In genomic region chr5:154762700-154763099, GRCh38 we compare ENCODE assay signal across 27 cellular contexts. TPM values are rescaled to one million over a fixed set of nuclear protein-coding genes. Genes with fewer than 3 reads are reported as not detected.
A peak's percentile ranks its signal among the peaks of the same experiment; 100 is the strongest.
DNase-seq lines count a peak whose midpoint lies in the region; ATAC-seq and TF ChIP-seq lines count a peak whose summit lies in the region.
"Had no signal": no experiment of that assay in that cellular context is flagged by ENCODE, and none has a peak within 500 bp of the region (broad histone marks: within the 10 kb centered on the region; RNA-seq: fewer than 3 reads in every experiment).

No MANE protein-coding gene starts in this region.

- TF ChIP-seq CTCF in activated CD8-positive, alpha-beta T cell treated with anti-CD3 and anti-CD28 coated beads for 36 hours (IDR thresholded peaks at IDR 0.05) = no peak
- no peak for TF ChIP-seq CTCF in CD4-positive, alpha-beta T cell (IDR thresholded peaks at IDR 0.05)

- H3K9ac ChIP-seq in mesendoderm (ENCODE audit: low read length) = no peak overlapping the region

- H3K18ac ChIP-seq in mesendoderm (ENCODE audit: low read length) = no peak overlapping the region

- H3K4me1 Mint-ChIP-seq in activated CD8-positive, alpha-beta T cell treated with anti-CD3 and anti-CD28 coated beads for 36 hours (ENCODE audit: low read depth) = peaks cover 83% of the 10 kb centered on the region
- H3K4me1 Mint-ChIP-seq in activated CD8-positive, alpha-beta T cell treated with anti-CD3 and anti-CD28 coated beads, Interleukin-2, amount 10 ng/mL, durations not matched to agents 7 days and 5 days (ENCODE audit: low read depth) = peaks cover 80% of the 10 kb centered on the region
- peaks cover 81% of the 10 kb centered on the region for H3K4me1 Mint-ChIP-seq in CD4-positive, alpha-beta T cell (ENCODE audit: low read depth)

- H3K4ac ChIP-seq in mesendoderm (ENCODE audit: low read depth, low read length) = no peak overlapping the region

- no peak overlapping the region for H3K4me3 ChIP-seq in mesendoderm (ENCODE audit: low read length)
- H3K4me3 ChIP-seq: A549, coronary artery, ovary had no signal

- H3K79me1 ChIP-seq in mesendoderm (ENCODE audit: low read length) = peaks cover 2% of the 10 kb centered on the region

- H3K4me1 ChIP-seq in mesendoderm (ENCODE audit: control insufficient read depth, low read depth, low read length) = peaks cover 22% of the 10 kb centered on the region

- H4K5ac ChIP-seq in mesendoderm (ENCODE audit: low read length) = no peak overlapping the region

- peak overlapping the region; percentile 4 for H3K56ac ChIP-seq in mesendoderm (ENCODE audit: low read length)

- no peaks in the 10 kb centered on the region for H3K27me3 ChIP-seq in CD4-positive, alpha-beta T cell (ENCODE audit: control insufficient read depth, insufficient read depth, low read length)
- no peaks in the 10 kb centered on the region for H3K27me3 ChIP-seq in mesendoderm (ENCODE audit: insufficient read depth, low read length, poor library complexity)
- H3K27me3 ChIP-seq: foreskin keratinocyte, ovary had no signal

- no peak overlapping the region for H3K4me2 ChIP-seq in mesendoderm (ENCODE audit: low read length)
- H3K4me2 ChIP-seq: A549 had no signal

- WGBS in mesendoderm (ENCODE audit: extremely low coverage, insufficient coverage, low lambda C conversion rate) = no CpG with 5 or more reads among the region's 1 CpG

- no peaks in the 10 kb centered on the region for H3K9me3 ChIP-seq in CD4-positive, alpha-beta T cell (ENCODE audit: control insufficient read depth, low read length)
- H3K9me3 ChIP-seq: A549, ovary had no signal

- no peak overlapping the region for H2BK120ac ChIP-seq in mesendoderm (ENCODE audit: low read depth, low read length)

- DNase-seq in activated CD8-positive, alpha-beta T cell treated with anti-CD3 and anti-CD28 coated beads for 36 hours = no peak
- DNase-seq in activated CD8-positive, alpha-beta T cell treated with anti-CD3 and anti-CD28 coated beads, Interleukin-2, amount 10 ng/mL, durations not matched to agents 7 days and 5 days = no peak
- DNase-seq in CD4-positive, alpha-beta T cell = no peak
- DNase-seq in mesendoderm = no peak
- DNase-seq in NCI-H82 (lab: John Stamatoyannopoulos, UW) = no peak
- DNase-seq: activated CD8-positive, alpha-beta memory T cell treated with anti-CD3 and anti-CD28 coated beads for 24 hours; amygdala; Calu3; effector memory CD8-positive, alpha-beta T cell; foreskin keratinocyte; H9; left cardiac atrium; NCI-H1105; NCI-H2029; NCI-H69; ovary had no signal

- no peak overlapping the region for H2BK15ac ChIP-seq in mesendoderm (replicated peaks; ENCODE audit: low read depth)

- no peak for ATAC-seq in activated CD8-positive, alpha-beta T cell treated with anti-CD3 and anti-CD28 coated beads for 36 hours
- ATAC-seq in activated CD8-positive, alpha-beta T cell treated with anti-CD3 and anti-CD28 coated beads, Interleukin-2, amount 10 ng/mL, durations not matched to agents 7 days and 5 days = no peak
- ATAC-seq in CD4-positive, alpha-beta T cell (ENCODE audit: poor library complexity) = no peak
- ATAC-seq in SK-N-SH treated with all-trans-retinoic acid at 6 μM for 48 hours (no peak), GM19452 (IDR thresholded peaks at IDR 0.05; ENCODE audit: unreplicated experiment) (no peak), HG02870 (IDR thresholded peaks at IDR 0.05; ENCODE audit: unreplicated experiment) (no peak)
- ATAC-seq: A549; effector memory CD8-positive, alpha-beta T cell; esophagus mucosa; foreskin keratinocyte; HepG2 had no signal

- H3K27me3 Mint-ChIP-seq in activated CD8-positive, alpha-beta T cell treated with anti-CD3 and anti-CD28 coated beads for 36 hours = no peaks in the 10 kb centered on the region
- H3K27me3 Mint-ChIP-seq in activated CD8-positive, alpha-beta T cell treated with anti-CD3 and anti-CD28 coated beads, Interleukin-2, amount 10 ng/mL, durations not matched to agents 7 days and 5 days (ENCODE audit: low read depth) = no peaks in the 10 kb centered on the region
- no peaks in the 10 kb centered on the region for H3K27me3 Mint-ChIP-seq in CD4-positive, alpha-beta T cell
- H3K27me3 Mint-ChIP-seq: effector memory CD8-positive, alpha-beta T cell; memory B cell had no signal

- H2AK5ac ChIP-seq in mesendoderm (ENCODE audit: low read length) = no peak overlapping the region

- H3K36me3 Mint-ChIP-seq in activated CD8-positive, alpha-beta T cell treated with anti-CD3 and anti-CD28 coated beads for 36 hours (ENCODE audit: low read depth) = peaks cover 35% of the 10 kb centered on the region
- H3K36me3 Mint-ChIP-seq in activated CD8-positive, alpha-beta T cell treated with anti-CD3 and anti-CD28 coated beads, Interleukin-2, amount 10 ng/mL, durations not matched to agents 7 days and 5 days (ENCODE audit: low read depth) = peaks cover 21% of the 10 kb centered on the region
- peaks cover 5% of the 10 kb centered on the region for H3K36me3 Mint-ChIP-seq in CD4-positive, alpha-beta T cell (ENCODE audit: low read depth)

- no peak overlapping the region for H3K27ac ChIP-seq in CD4-positive, alpha-beta T cell (ENCODE audit: low read depth, low read length)
- no peak overlapping the region for H3K27ac ChIP-seq in mesendoderm (ENCODE audit: low read depth, low read length)
- H3K27ac ChIP-seq: A549, coronary artery, foreskin keratinocyte, HL-60, ovary, VCaP had no signal

- H2BK5ac ChIP-seq in mesendoderm (ENCODE audit: low read length) = no peak overlapping the region

- POLR2A ChIA-PET in activated CD8-positive, alpha-beta T cell treated with anti-CD3 and anti-CD28 coated beads for 36 hours (lab: Charles Lee) = interaction anchor here (0.7 to 1.0 kb wide), 3 partner anchors 14 to 18 kb away, joined by 3 read pairs; no protein-coding TSS in a partner anchor
- POLR2A ChIA-PET in activated CD8-positive, alpha-beta T cell treated with anti-CD3 and anti-CD28 coated beads, Interleukin-2, amount 10 ng/mL, durations not matched to agents 7 days and 5 days (lab: Charles Lee) = interaction anchor here (0.6 kb wide), 1 partner anchor 51 kb away, joined by 3 read pairs; no protein-coding TSS in a partner anchor
- POLR2A ChIA-PET in CD4-positive, alpha-beta T cell (lab: Charles Lee) = no interaction called here

- H3K9me3 Mint-ChIP-seq in activated CD8-positive, alpha-beta T cell treated with anti-CD3 and anti-CD28 coated beads for 36 hours = no peaks in the 10 kb centered on the region
- no peaks in the 10 kb centered on the region for H3K9me3 Mint-ChIP-seq in activated CD8-positive, alpha-beta T cell treated with anti-CD3 and anti-CD28 coated beads, Interleukin-2, amount 10 ng/mL, durations not matched to agents 7 days and 5 days (ENCODE audit: insufficient read depth)
- H3K9me3 Mint-ChIP-seq in CD4-positive, alpha-beta T cell = no peaks in the 10 kb centered on the region
- H3K9me3 Mint-ChIP-seq: activated T-helper 1 cell treated with anti-CD3 and anti-CD28 coated beads, Interleukin-12 subunit alpha, Interleukin-12 subunit beta, Interleukin-2, Interleukin-4 antibody, amounts not matched to agents 30 ng/mL and 10 ng/mL and 1 ng/mL, durations not matched to agents 14 hours and 24 hours and 36 hours; effector memory CD8-positive, alpha-beta T cell; H9; memory B cell had no signal

- no peak overlapping the region for H4K8ac ChIP-seq in mesendoderm (ENCODE audit: low read depth, low read length)

- no peak overlapping the region for H3K23ac ChIP-seq in mesendoderm (ENCODE audit: low read length)

- CTCF ChIA-PET in activated CD8-positive, alpha-beta T cell treated with anti-CD3 and anti-CD28 coated beads for 36 hours (lab: Charles Lee) = no interaction called here
- CTCF ChIA-PET in activated CD8-positive, alpha-beta T cell treated with anti-CD3 and anti-CD28 coated beads, Interleukin-2, amount 10 ng/mL, durations not matched to agents 7 days and 5 days (lab: Charles Lee) = no interaction called here
- CTCF ChIA-PET in CD4-positive, alpha-beta T cell (lab: Charles Lee) = no interaction called here

- H3K79me2 ChIP-seq in mesendoderm (ENCODE audit: control insufficient read depth, insufficient read depth, low read length) = peaks cover 98% of the 10 kb centered on the region

- no peak overlapping the region for H3K4me3 Mint-ChIP-seq in activated CD8-positive, alpha-beta T cell treated with anti-CD3 and anti-CD28 coated beads for 36 hours
- no peak overlapping the region for H3K4me3 Mint-ChIP-seq in activated CD8-positive, alpha-beta T cell treated with anti-CD3 and anti-CD28 coated beads, Interleukin-2, amount 10 ng/mL, durations not matched to agents 7 days and 5 days
- H3K4me3 Mint-ChIP-seq in CD4-positive, alpha-beta T cell = peak overlapping the region; percentile 64
- H3K4me3 Mint-ChIP-seq: activated T-helper 1 cell treated with anti-CD3 and anti-CD28 coated beads, Interleukin-12 subunit alpha, Interleukin-12 subunit beta, Interleukin-2, Interleukin-4 antibody, amounts not matched to agents 30 ng/mL and 10 ng/mL and 1 ng/mL, durations not matched to agents 14 hours and 24 hours and 36 hours; H9; memory B cell had no signal

- H3K27ac Mint-ChIP-seq in activated CD8-positive, alpha-beta T cell treated with anti-CD3 and anti-CD28 coated beads for 36 hours = peak overlapping the region; percentile 85
- H3K27ac Mint-ChIP-seq in activated CD8-positive, alpha-beta T cell treated with anti-CD3 and anti-CD28 coated beads, Interleukin-2, amount 10 ng/mL, durations not matched to agents 7 days and 5 days = no peak overlapping the region
- H3K27ac Mint-ChIP-seq in CD4-positive, alpha-beta T cell = peak overlapping the region; percentile 91
- H3K27ac Mint-ChIP-seq: memory B cell had no signal

- H3K36me3 ChIP-seq in mesendoderm (ENCODE audit: control insufficient read depth, insufficient read depth, low read length) = no peaks in the 10 kb centered on the region
- H3K36me3 ChIP-seq: ovary had no signal

- intact Hi-C loops in activated CD8-positive, alpha-beta T cell treated with anti-CD3 and anti-CD28 coated beads for 36 hours (cut with micrococcal nuclease) = no loop called here
- intact Hi-C loops in CD4-positive, alpha-beta T cell (cut with DNase I, micrococcal nuclease) = no loop called here

RNA-seq across cellular contexts. Expression of gene LARP1, which starts 7.5 kb away (rescaled TPM):
- total RNA-seq in activated CD8-positive, alpha-beta T cell treated with anti-CD3 and anti-CD28 coated beads for 36 hours = 100 to 1,000 TPM; 214 to 218 TPM
- 100 to 1,000 TPM; 201 to 208 TPM for total RNA-seq in activated CD8-positive, alpha-beta T cell treated with anti-CD3 and anti-CD28 coated beads, Interleukin-2, amount 10 ng/mL, durations not matched to agents 7 days and 5 days
- total RNA-seq in CD4-positive, alpha-beta T cell = 10 to 100 TPM; 88.7 to 97.6 TPM
- 220 TPM for polyA plus RNA-seq in mesendoderm (2013, experiment 1 of 2)
- polyA plus RNA-seq in mesendoderm (2013, experiment 2 of 2) = 229 TPM
